ENCODE assay signal across 8 cellular contexts in genomic region chr17:63838586-63839184, GRCh38. TPM values are rescaled to one million over a fixed set of nuclear protein-coding genes. Genes with fewer than 3 reads are reported as not detected.
A peak's percentile ranks its signal among the peaks of the same experiment; 100 is the strongest.
DNase-seq lines count a peak whose midpoint lies in the region; ATAC-seq and TF ChIP-seq lines count a peak whose summit lies in the region.

No MANE protein-coding gene starts in this region.

- H3K27ac ChIP-seq in right lobe of liver (peak overlapping the region in 2 of 3 donors; percentile 79 to 92), tibial nerve (peak overlapping the region; percentile 89 to 98 (median 94))

- H3K27me3 Mint-ChIP-seq in IgD-negative memory B cell = no peaks in the 10 kb centered on the region
- H3K27me3 Mint-ChIP-seq in central memory CD8-positive, alpha-beta T cell = no peaks in the 10 kb centered on the region

- TF ChIP-seq EP300 in tibial nerve (IDR thresholded peaks at IDR 0.05) = peak; percentile 83 to 95

- WGBS in right lobe of liver (ENCODE audit: insufficient coverage, low coverage, low lambda C conversion rate, missing lambda C conversion rate) = 37% methylated on average over 4 of the region's 7 CpGs
- 12 to 17% methylated on average over 5 to 7 of the region's 7 CpGs for WGBS in tibial nerve, 2 donors

- no peak for ATAC-seq in central memory CD8-positive, alpha-beta T cell (replicated peaks; ENCODE audit: extremely low read depth, poor library complexity, severe bottlenecking)
- ATAC-seq in right lobe of liver = peak; percentile 28 to 62 (median 52)
- ATAC-seq in GM21717 (IDR thresholded peaks at IDR 0.05; ENCODE audit: unreplicated experiment) = no peak

- H3K4me1 ChIP-seq in BE2C = peaks cover 14% of the 10 kb centered on the region
- H3K4me1 ChIP-seq in right lobe of liver = peaks cover 3 to 47% (median 26%) of the 10 kb centered on the region in 4 donors
- H3K4me1 ChIP-seq in tibial nerve = peaks cover 8 to 68% (median 44%) of the 10 kb centered on the region in 4 donors

- intact Hi-C loops in right lobe of liver (cut with DNase I) = no loop called here

- H3K4me1 Mint-ChIP-seq in IgD-negative memory B cell = peaks cover 22 to 30% (median 26%) of the 10 kb centered on the region in 3 donors
- peaks cover 46% of the 10 kb centered on the region for H3K4me1 Mint-ChIP-seq in central memory CD8-positive, alpha-beta T cell

- H3K36me3 Mint-ChIP-seq in IgD-negative memory B cell = peaks cover 1% of the 10 kb centered on the region
- peaks cover 40% of the 10 kb centered on the region for H3K36me3 Mint-ChIP-seq in central memory CD8-positive, alpha-beta T cell (ENCODE audit: insufficient read depth)

- H3K36me3 ChIP-seq in BE2C (peaks cover 36% of the 10 kb centered on the region), right lobe of liver (peaks cover 0 to 32% (median 9%) of the 10 kb centered on the region in 4 donors), tibial nerve (peaks cover 0 to 37% (median 15%) of the 10 kb centered on the region in 3 donors)

- H3K9me3 Mint-ChIP-seq in IgD-negative memory B cell = no peaks in the 10 kb centered on the region
- no peaks in the 10 kb centered on the region for H3K9me3 Mint-ChIP-seq in central memory CD8-positive, alpha-beta T cell

- H3K27me3 ChIP-seq in BE2C (no peaks in the 10 kb centered on the region), right lobe of liver (no peaks in the 10 kb centered on the region), tibial nerve (no peaks in the 10 kb centered on the region)

- H3K4me3 Mint-ChIP-seq in IgD-negative memory B cell = peak overlapping the region; percentile 48 to 84 (median 77)
- H3K4me3 Mint-ChIP-seq in central memory CD8-positive, alpha-beta T cell = no peak overlapping the region

- TF ChIP-seq CTCF in BE2C (IDR thresholded peaks at IDR 0.05; ENCODE audit: low read depth, low read length) (no peak), right lobe of liver (IDR thresholded peaks at IDR 0.05) (no peak), tibial nerve (IDR thresholded peaks at IDR 0.05) (peak in 1 of 5 experiments; percentile 29)

- DNase-seq in BE2C (peak; percentile 71), right lobe of liver (peak; percentile 81 to 97 (median 93)), tibial nerve (ENCODE audit: low spot score in 2 of 2) (peak; percentile 97 to 98), T-helper 9 cell (no peak)
- DNase-seq in central memory CD8-positive, alpha-beta T cell (ENCODE audit: low spot score in 2 of 2) = no peak
- no peak for DNase-seq in central memory CD4-positive, alpha-beta T cell

- peak; percentile 60 for TF ChIP-seq POLR2A in right lobe of liver (IDR thresholded peaks at IDR 0.05)
- peak in 1 of 2 donors; percentile 66 for TF ChIP-seq POLR2A in tibial nerve (IDR thresholded peaks at IDR 0.05)

- H3K27ac Mint-ChIP-seq in IgD-negative memory B cell = peak overlapping the region; percentile 31 to 76 (median 71)
- peak overlapping the region; percentile 70 for H3K27ac Mint-ChIP-seq in central memory CD8-positive, alpha-beta T cell (ENCODE audit: low read depth)

- no peak overlapping the region for H3K4me3 ChIP-seq in BE2C (ENCODE audit: low read depth, low read length)
- peak overlapping the region in 1 of 3 donors; percentile 0 for H3K4me3 ChIP-seq in right lobe of liver
- peak overlapping the region; percentile 16 to 78 (median 22) for H3K4me3 ChIP-seq in tibial nerve

- no peaks in the 10 kb centered on the region for H3K9me3 ChIP-seq in BE2C
- peaks cover 0 to 3% (median 0%) of the 10 kb centered on the region in 4 donors for H3K9me3 ChIP-seq in right lobe of liver
- H3K9me3 ChIP-seq in tibial nerve = no peaks in the 10 kb centered on the region

RNA-seq across cellular contexts. Expression of gene SMARCD2, which starts 3.8 kb away (rescaled TPM):
- 96.0 TPM for polyA plus RNA-seq in BE2C (2012; ENCODE audit: insufficient read depth, insufficient read length, low read depth)
- 96.1 TPM for polyA plus RNA-seq in IgD-negative memory B cell
- 10 to 100 TPM; 23.8 to 94.5 (median 59.5) TPM for total RNA-seq in right lobe of liver
- 100 to 1,000 TPM; 241 to 402 (median 302) TPM for total RNA-seq in tibial nerve

RNA-seq across cellular contexts. Expression of gene FTSJ3, which starts 11.2 kb away (rescaled TPM):
- 85.5 TPM for polyA plus RNA-seq in BE2C (2012; ENCODE audit: insufficient read depth, insufficient read length, low read depth)
- 28.7 TPM for polyA plus RNA-seq in IgD-negative memory B cell
- total RNA-seq in right lobe of liver = 10 to 100 TPM; 12.9 to 25.9 (median 19.0) TPM
- total RNA-seq in tibial nerve = 10 to 100 TPM; 32.8 to 69.3 (median 43.2) TPM

RNA-seq across cellular contexts. Expression of gene PSMC5, which starts 11.5 kb away (rescaled TPM):
- 478 TPM for polyA plus RNA-seq in BE2C (2012; ENCODE audit: insufficient read depth, insufficient read length, low read depth)
- 139 TPM for polyA plus RNA-seq in IgD-negative memory B cell
- total RNA-seq in right lobe of liver (10 to 100 TPM; 52.7 to 70.9 (median 66.5) TPM), tibial nerve (100 to 1,000 TPM in 2 of 4 donors, 10 to 100 TPM in 2; 62.1 to 116 (median 103) TPM)

RNA-seq across cellular contexts. Expression of gene CSH2, which starts 34.8 kb away (rescaled TPM):
- polyA plus RNA-seq in BE2C (2012; ENCODE audit: insufficient read depth, insufficient read length, low read depth) = not detected
- polyA plus RNA-seq in IgD-negative memory B cell = not detected
- total RNA-seq in right lobe of liver (not detected), tibial nerve (not detected)

RNA-seq across cellular contexts. Expression of gene GH2, which starts 43.1 kb away (rescaled TPM):
- not detected for polyA plus RNA-seq in BE2C (2012; ENCODE audit: insufficient read depth, insufficient read length, low read depth)
- not detected for polyA plus RNA-seq in IgD-negative memory B cell
- total RNA-seq in right lobe of liver (not detected), tibial nerve (not detected)

Comparison
In these comparisons a context has a peak if more than half of its experiments do, and no peak if none do; other contexts are left out.
1. DNase-seq: peak in BE2C (single experiment), right lobe of liver (3 of 3) and tibial nerve (2 of 2); none in central memory CD8-positive, alpha-beta T cell (0 of 2), central memory CD4-positive, alpha-beta T cell (single experiment) and T-helper 9 cell (single experiment).
2. ATAC-seq: peak in right lobe of liver (4 of 4); none in central memory CD8-positive, alpha-beta T cell (single experiment) and GM21717 (single experiment).